Comparison of ENCODE assay signal across 17 cellular contexts in the genomic region with DNA sequence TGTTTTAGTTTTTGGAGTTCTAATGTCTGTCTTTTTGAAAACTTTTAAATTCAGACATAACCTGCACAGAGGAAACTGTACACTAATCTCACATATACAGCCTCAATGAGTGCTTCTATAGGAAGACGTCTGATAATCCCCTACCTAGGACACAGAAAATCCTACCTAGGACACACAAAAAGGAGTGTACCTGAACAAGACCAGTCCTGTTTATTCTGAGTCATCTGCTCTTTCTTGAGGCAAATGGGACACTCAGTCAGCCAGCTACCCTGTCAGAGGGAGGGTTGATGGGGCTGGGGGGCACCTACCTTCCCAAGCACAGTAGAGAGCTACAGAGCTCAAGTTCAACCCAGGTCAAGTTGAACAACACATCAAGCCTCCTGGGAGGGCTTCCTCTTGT.
"Had no signal": no experiment of that assay in that cellular context is flagged by ENCODE, and none has a peak within 500 bp of the region (broad histone marks: within the 10 kb centered on the region; RNA-seq: fewer than 3 reads in every experiment).

No MANE protein-coding gene starts in this region.

- FAIRE-seq: islet of Langerhans had no signal

- H3K27ac ChIP-seq: heart left ventricle, left ventricle myocardium inferior, thoracic aorta had no signal

- H3K36me3 Mint-ChIP-seq: T-cell had no signal

- H3K36me3 ChIP-seq: heart left ventricle, left ventricle myocardium inferior, thoracic aorta had no signal

- H3K9me3 ChIP-seq: heart left ventricle, left ventricle myocardium inferior, thoracic aorta had no signal

- H3K27ac Mint-ChIP-seq: activated CD8-positive, alpha-beta T cell treated with anti-CD3 and anti-CD28 coated beads for 36 hours; activated naive CD8-positive, alpha-beta T cell treated with anti-CD3 and anti-CD28 coated beads, Interleukin-2, amount 50 U/mL, for 24 hours; effector memory CD8-positive, alpha-beta T cell; stimulated activated naive CD8-positive, alpha-beta T cell treated with anti-CD3 and anti-CD28 coated beads, Interleukin-15, amount 100 ng/mL, for 72 hours; T-cell had no signal

- ATAC-seq: activated CD8-positive, alpha-beta T cell treated with anti-CD3 and anti-CD28 coated beads for 36 hours; activated naive CD8-positive, alpha-beta T cell treated with anti-CD3 and anti-CD28 coated beads, Interleukin-2, amount 50 U/mL, for 24 hours; effector memory CD8-positive, alpha-beta T cell; heart left ventricle; stimulated activated naive CD8-positive, alpha-beta T cell treated with anti-CD3 and anti-CD28 coated beads, Interleukin-15, amount 100 ng/mL, for 72 hours; T-cell had no signal

- H3K4me3 Mint-ChIP-seq: activated CD8-positive, alpha-beta T cell treated with anti-CD3 and anti-CD28 coated beads for 36 hours; activated naive CD8-positive, alpha-beta T cell treated with anti-CD3 and anti-CD28 coated beads, Interleukin-2, amount 50 U/mL, for 24 hours; effector memory CD8-positive, alpha-beta T cell; stimulated activated naive CD8-positive, alpha-beta T cell treated with anti-CD3 and anti-CD28 coated beads, Interleukin-15, amount 100 ng/mL, for 72 hours; T-cell had no signal

- H3K4me1 Mint-ChIP-seq: activated naive CD8-positive, alpha-beta T cell treated with anti-CD3 and anti-CD28 coated beads, Interleukin-2, amount 50 U/mL, for 24 hours; stimulated activated naive CD8-positive, alpha-beta T cell treated with anti-CD3 and anti-CD28 coated beads, Interleukin-15, amount 100 ng/mL, for 72 hours; T-cell had no signal

- H3K9me3 Mint-ChIP-seq: activated CD8-positive, alpha-beta T cell treated with anti-CD3 and anti-CD28 coated beads for 36 hours; activated naive CD8-positive, alpha-beta T cell treated with anti-CD3 and anti-CD28 coated beads, Interleukin-2, amount 50 U/mL, for 24 hours; effector memory CD8-positive, alpha-beta T cell; stimulated activated naive CD8-positive, alpha-beta T cell treated with anti-CD3 and anti-CD28 coated beads, Interleukin-15, amount 100 ng/mL, for 72 hours; T-cell had no signal

- DNase-seq: activated CD4-positive, alpha-beta T cell treated with anti-CD3 and anti-CD28 coated beads for 1 hour; activated CD8-positive, alpha-beta memory T cell treated with anti-CD3 and anti-CD28 coated beads, Interleukin-2, amount 50 U/mL, for 4 hours; activated CD8-positive, alpha-beta T cell treated with anti-CD3 and anti-CD28 coated beads for 36 hours; activated naive CD8-positive, alpha-beta T cell treated with anti-CD3 and anti-CD28 coated beads, Interleukin-2, amount 50 U/mL, for 24 hours; effector memory CD8-positive, alpha-beta T cell; erythroblast; foreskin fibroblast; heart left ventricle; left ventricle myocardium inferior; mesenchymal stem cell; retina; stimulated activated CD4-positive, alpha-beta T cell treated with anti-CD3 and anti-CD28 coated beads, Interleukin-4, amount 100 ng/mL, for 4 hours; stimulated activated naive CD8-positive, alpha-beta T cell treated with anti-CD3 and anti-CD28 coated beads, Interleukin-15, amount 100 ng/mL, for 72 hours; T-cell; T1000 had no signal

- H3K27me3 ChIP-seq: heart left ventricle had no signal

- H3K4me3 ChIP-seq: heart left ventricle, left ventricle myocardium inferior, thoracic aorta had no signal
